1 cellular context compared by ENCODE assay signal in the genomic region with DNA sequence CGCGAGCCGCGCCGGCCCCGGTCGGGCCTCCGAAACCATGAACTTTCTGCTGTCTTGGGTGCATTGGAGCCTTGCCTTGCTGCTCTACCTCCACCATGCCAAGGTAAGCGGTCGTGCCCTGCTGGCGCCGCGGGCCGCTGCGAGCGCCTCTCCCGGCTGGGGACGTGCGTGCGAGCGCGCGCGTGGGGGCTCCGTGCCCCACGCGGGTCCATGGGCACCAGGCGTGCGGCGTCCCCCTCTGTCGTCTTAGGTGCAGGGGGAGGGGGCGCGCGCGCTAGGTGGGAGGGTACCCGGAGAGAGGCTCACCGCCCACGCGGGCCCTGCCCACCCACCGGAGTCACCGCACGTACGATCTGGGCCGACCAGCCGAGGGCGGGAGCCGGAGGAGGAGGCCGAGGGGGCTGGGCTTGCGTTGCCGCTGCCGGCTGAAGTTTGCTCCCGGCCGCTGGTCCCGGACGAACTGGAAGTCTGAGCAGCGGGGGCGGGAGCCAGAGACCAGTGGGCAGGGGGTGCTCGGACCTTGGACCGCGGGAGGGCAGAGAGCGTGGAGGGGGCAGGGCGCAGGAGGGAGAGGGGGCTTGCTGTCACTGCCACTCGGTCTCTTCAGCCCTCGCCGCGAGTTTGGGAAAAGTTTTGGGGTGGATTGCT.
TF ChIP-seq lines count a peak whose summit lies in the region.

No MANE protein-coding gene starts in this region.

TF ChIP-seq in HepG2, 621 proteins besides CTCF, POLR2A, EP300 and RAD21 (continued from another document and continues in another):
- TF ChIP-seq, protein P1, sequence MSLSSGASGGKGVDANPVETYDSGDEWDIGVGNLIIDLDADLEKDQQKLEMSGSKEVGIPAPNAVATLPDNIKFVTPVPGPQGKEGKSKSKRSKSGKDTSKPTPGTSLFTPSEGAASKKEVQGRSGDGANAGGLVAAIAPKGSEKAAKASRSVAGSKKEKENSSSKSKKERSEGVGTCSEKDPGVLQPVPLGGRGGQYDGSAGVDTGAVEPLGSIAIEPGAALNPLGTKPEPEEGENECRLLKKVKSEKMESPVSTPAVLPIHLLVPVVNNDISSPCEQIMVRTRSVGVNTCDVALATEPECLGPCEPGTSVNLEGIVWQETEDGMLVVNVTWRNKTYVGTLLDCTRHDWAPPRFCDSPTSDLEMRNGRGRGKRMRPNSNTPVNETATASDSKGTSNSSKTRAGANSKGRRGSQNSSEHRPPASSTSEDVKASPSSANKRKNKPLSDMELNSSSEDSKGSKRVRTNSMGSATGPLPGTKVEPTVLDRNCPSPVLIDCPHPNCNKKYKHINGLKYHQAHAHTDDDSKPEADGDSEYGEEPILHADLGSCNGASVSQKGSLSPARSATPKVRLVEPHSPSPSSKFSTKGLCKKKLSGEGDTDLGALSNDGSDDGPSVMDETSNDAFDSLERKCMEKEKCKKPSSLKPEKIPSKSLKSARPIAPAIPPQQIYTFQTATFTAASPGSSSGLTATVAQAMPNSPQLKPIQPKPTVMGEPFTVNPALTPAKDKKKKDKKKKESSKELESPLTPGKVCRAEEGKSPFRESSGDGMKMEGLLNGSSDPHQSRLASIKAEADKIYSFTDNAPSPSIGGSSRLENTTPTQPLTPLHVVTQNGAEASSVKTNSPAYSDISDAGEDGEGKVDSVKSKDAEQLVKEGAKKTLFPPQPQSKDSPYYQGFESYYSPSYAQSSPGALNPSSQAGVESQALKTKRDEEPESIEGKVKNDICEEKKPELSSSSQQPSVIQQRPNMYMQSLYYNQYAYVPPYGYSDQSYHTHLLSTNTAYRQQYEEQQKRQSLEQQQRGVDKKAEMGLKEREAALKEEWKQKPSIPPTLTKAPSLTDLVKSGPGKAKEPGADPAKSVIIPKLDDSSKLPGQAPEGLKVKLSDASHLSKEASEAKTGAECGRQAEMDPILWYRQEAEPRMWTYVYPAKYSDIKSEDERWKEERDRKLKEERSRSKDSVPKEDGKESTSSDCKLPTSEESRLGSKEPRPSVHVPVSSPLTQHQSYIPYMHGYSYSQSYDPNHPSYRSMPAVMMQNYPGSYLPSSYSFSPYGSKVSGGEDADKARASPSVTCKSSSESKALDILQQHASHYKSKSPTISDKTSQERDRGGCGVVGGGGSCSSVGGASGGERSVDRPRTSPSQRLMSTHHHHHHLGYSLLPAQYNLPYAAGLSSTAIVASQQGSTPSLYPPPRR (CRISPR knock-in tag; IDR thresholded peaks at IDR 0.05; ENCODE audit: borderline replicate concordance): no peak; the same call in none of the 2 replicates
- TF ChIP-seq, protein P2, sequence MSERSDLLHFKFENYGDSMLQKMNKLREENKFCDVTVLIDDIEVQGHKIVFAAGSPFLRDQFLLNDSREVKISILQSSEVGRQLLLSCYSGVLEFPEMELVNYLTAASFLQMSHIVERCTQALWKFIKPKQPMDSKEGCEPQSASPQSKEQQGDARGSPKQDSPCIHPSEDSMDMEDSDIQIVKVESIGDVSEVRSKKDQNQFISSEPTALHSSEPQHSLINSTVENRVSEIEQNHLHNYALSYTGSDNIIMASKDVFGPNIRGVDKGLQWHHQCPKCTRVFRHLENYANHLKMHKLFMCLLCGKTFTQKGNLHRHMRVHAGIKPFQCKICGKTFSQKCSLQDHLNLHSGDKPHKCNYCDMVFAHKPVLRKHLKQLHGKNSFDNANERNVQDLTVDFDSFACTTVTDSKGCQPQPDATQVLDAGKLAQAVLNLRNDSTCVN (CRISPR knock-in tag; IDR thresholded peaks at IDR 0.05; ENCODE audit: borderline replicate concordance): no peak
- TF ChIP-seq BRF2 (CRISPR knock-in tag; IDR thresholded peaks at IDR 0.05) (peak; percentile 92), ARNT2 (CRISPR knock-in tag; IDR thresholded peaks at IDR 0.05; ENCODE audit: low read depth) (no peak; the same call in 1 of the 2 replicates), GPN1 (CRISPR knock-in tag; IDR thresholded peaks at IDR 0.05; ENCODE audit: borderline replicate concordance) (peak; percentile 5; the same call in 1 of the 2 replicates), ZNF33B (CRISPR knock-in tag; IDR thresholded peaks at IDR 0.05) (no peak), ZNF850 (CRISPR knock-in tag; conservative IDR thresholded peaks at IDR 0.05) (0 out of 2 replicates have a peak, but pooled peaks have one; percentile 59), ZSCAN5A (CRISPR knock-in tag; IDR thresholded peaks at IDR 0.05; ENCODE audit: borderline replicate concordance) (no peak), TMF1 (CRISPR knock-in tag; IDR thresholded peaks at IDR 0.05; ENCODE audit: low read depth) (peak; percentile 87), ZNF557 (CRISPR knock-in tag; IDR thresholded peaks at IDR 0.05) (peak; percentile 62; the same call in 1 of the 2 replicates), TRIM22 (IDR thresholded peaks at IDR 0.05) (no peak), ZMYM4 (CRISPR knock-in tag; IDR thresholded peaks at IDR 0.05) (peak; percentile 73), NR3C1 (CRISPR knock-in tag; IDR thresholded peaks at IDR 0.05) (no peak), YEATS2 (CRISPR knock-in tag; IDR thresholded peaks at IDR 0.05; ENCODE audit: borderline replicate concordance) (no peak), CEBPG (CRISPR knock-in tag; IDR thresholded peaks at IDR 0.05) (no peak; the same call in 1 of the 2 replicates), HOXA7 (CRISPR knock-in tag; IDR thresholded peaks at IDR 0.05) (no peak), GATAD1 (CRISPR knock-in tag; IDR thresholded peaks at IDR 0.05) (0 out of 2 replicates have a peak, but pooled peaks have one; percentile 21), IRF9 (CRISPR knock-in tag; IDR thresholded peaks at IDR 0.05; ENCODE audit: borderline replicate concordance) (0 out of 2 replicates have a peak, but pooled peaks have one; percentile 81), FOXM1 (CRISPR knock-in tag; IDR thresholded peaks at IDR 0.05) (no peak), SOX6 (IDR thresholded peaks at IDR 0.05) (no peak), SOX6 (CRISPR knock-in tag; IDR thresholded peaks at IDR 0.05) (peak; percentile 52; the same call in 1 of the 2 replicates), ZNF160 (CRISPR knock-in tag; IDR thresholded peaks at IDR 0.05) (peak; percentile 89), ZNF138 (CRISPR knock-in tag; IDR thresholded peaks at IDR 0.05; ENCODE audit: low read depth) (peak; percentile 92; the same call in 1 of the 2 replicates), MIXL1 (CRISPR knock-in tag; IDR thresholded peaks at IDR 0.05) (no peak), CCAR2 (optimal IDR thresholded peaks at IDR 0.05; ENCODE audit: low read depth, low read length) (no peak), SAP130 (CRISPR knock-in tag; IDR thresholded peaks at IDR 0.05; ENCODE audit: low read depth) (peak; percentile 85), ZNF652 (CRISPR knock-in tag; IDR thresholded peaks at IDR 0.05; ENCODE audit: borderline replicate concordance, low read depth) (no peak), NCOA1 (CRISPR knock-in tag; IDR thresholded peaks at IDR 0.05) (peak; percentile 82; the same call in 1 of the 2 replicates), ZNF713 (CRISPR knock-in tag; IDR thresholded peaks at IDR 0.05) (peak; percentile 99), REPIN1 (CRISPR knock-in tag; IDR thresholded peaks at IDR 0.05; ENCODE audit: borderline replicate concordance, low read depth) (peak; percentile 98), ZFP36L1 (CRISPR knock-in tag; IDR thresholded peaks at IDR 0.05) (no peak), PHF8 (CRISPR knock-in tag; IDR thresholded peaks at IDR 0.05) (peak; percentile 89; the same call in 1 of the 2 replicates), PLRG1 (conservative IDR thresholded peaks at IDR 0.05) (no peak)
- TF ChIP-seq, protein P3, sequence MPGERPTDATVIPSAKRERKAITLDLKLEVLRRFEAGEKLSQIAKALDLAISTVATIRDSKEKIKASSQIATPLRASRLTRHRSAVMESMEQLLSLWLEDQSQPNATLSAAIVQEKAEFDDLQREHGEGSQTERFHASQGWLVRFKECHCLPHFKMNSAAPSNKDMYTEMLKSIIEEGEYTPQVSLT (CRISPR knock-in tag; IDR thresholded peaks at IDR 0.05; ENCODE audit: borderline replicate concordance, low read depth): no peak; the same call in 1 of the 2 replicates
- TF ChIP-seq, protein P4, sequence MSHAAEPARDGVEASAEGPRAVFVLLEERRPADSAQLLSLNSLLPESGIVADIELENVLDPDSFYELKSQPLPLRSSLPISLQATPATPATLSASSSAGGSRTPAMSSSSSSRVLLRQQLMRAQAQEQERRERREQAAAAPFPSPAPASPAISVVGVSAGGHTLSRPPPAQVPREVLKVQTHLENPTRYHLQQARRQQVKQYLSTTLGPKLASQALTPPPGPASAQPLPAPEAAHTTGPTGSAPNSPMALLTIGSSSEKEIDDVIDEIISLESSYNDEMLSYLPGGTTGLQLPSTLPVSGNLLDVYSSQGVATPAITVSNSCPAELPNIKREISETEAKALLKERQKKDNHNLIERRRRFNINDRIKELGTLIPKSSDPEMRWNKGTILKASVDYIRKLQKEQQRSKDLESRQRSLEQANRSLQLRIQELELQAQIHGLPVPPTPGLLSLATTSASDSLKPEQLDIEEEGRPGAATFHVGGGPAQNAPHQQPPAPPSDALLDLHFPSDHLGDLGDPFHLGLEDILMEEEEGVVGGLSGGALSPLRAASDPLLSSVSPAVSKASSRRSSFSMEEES (CRISPR knock-in tag; IDR thresholded peaks at IDR 0.05): peak; percentile 41; the same call in 1 of the 2 replicates
- TF ChIP-seq, protein P5, sequence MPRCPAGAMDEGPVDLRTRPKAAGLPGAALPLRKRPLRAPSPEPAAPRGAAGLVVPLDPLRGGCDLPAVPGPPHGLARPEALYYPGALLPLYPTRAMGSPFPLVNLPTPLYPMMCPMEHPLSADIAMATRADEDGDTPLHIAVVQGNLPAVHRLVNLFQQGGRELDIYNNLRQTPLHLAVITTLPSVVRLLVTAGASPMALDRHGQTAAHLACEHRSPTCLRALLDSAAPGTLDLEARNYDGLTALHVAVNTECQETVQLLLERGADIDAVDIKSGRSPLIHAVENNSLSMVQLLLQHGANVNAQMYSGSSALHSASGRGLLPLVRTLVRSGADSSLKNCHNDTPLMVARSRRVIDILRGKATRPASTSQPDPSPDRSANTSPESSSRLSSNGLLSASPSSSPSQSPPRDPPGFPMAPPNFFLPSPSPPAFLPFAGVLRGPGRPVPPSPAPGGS (CRISPR knock-in tag; IDR thresholded peaks at IDR 0.05): no peak
- TF ChIP-seq, protein P6, sequence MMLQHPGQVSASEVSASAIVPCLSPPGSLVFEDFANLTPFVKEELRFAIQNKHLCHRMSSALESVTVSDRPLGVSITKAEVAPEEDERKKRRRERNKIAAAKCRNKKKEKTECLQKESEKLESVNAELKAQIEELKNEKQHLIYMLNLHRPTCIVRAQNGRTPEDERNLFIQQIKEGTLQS (CRISPR knock-in tag; IDR thresholded peaks at IDR 0.05): no peak
- TF ChIP-seq, protein P7, sequence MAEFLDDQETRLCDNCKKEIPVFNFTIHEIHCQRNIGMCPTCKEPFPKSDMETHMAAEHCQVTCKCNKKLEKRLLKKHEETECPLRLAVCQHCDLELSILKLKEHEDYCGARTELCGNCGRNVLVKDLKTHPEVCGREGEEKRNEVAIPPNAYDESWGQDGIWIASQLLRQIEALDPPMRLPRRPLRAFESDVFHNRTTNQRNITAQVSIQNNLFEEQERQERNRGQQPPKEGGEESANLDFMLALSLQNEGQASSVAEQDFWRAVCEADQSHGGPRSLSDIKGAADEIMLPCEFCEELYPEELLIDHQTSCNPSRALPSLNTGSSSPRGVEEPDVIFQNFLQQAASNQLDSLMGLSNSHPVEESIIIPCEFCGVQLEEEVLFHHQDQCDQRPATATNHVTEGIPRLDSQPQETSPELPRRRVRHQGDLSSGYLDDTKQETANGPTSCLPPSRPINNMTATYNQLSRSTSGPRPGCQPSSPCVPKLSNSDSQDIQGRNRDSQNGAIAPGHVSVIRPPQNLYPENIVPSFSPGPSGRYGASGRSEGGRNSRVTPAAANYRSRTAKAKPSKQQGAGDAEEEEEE (CRISPR knock-in tag; IDR thresholded peaks at IDR 0.05; ENCODE audit: borderline replicate concordance): no peak
